In genomic region chr5:14669975-14670374, GRCh38 we compare ENCODE assay signal across 18 cellular contexts. TPM values are rescaled to one million over a fixed set of nuclear protein-coding genes. Genes with fewer than 3 reads are reported as not detected.
DNase-seq lines count a peak whose midpoint lies in the region; FAIRE-seq and TF ChIP-seq lines count a peak whose summit lies in the region.
"Had no signal": no experiment of that assay in that cellular context is flagged by ENCODE, and none has a peak within 500 bp of the region (broad histone marks: within the 10 kb centered on the region; RNA-seq: fewer than 3 reads in every experiment).

No MANE protein-coding gene starts in this region.

- POLR2A ChIA-PET in activated CD4-positive, alpha-beta T cell treated with anti-CD3 and anti-CD28 coated beads, Interleukin-2, amount 10 ng/mL, durations not matched to agents 7 days and 5 days (lab: Charles Lee), result no interaction called here

- H3K4ac ChIP-seq in mesenchymal stem cell (ENCODE audit: low read depth in 1 of 2, low read length in 2 of 2), result no peak overlapping the region

- no peak overlapping the region for H3K23ac ChIP-seq in mesenchymal stem cell (ENCODE audit: low read length in 2 of 2)

- H3K27ac ChIP-seq in astrocyte (ENCODE audit: low read depth, low read length), result no peak overlapping the region
- no peak overlapping the region for H3K27ac ChIP-seq in mesenchymal stem cell (ENCODE audit: low read length, poor library complexity, severe bottlenecking)
- H3K27ac ChIP-seq: dorsolateral prefrontal cortex, HL-60 had no signal

- peaks cover 26% of the 10 kb centered on the region for H3K4me1 ChIP-seq in astrocyte (ENCODE audit: insufficient read depth, low read length)
- peaks cover 18% of the 10 kb centered on the region for H3K4me1 ChIP-seq in mesenchymal stem cell (ENCODE audit: control insufficient read depth, insufficient read depth, low read depth, low read length)

- H4K91ac ChIP-seq in mesenchymal stem cell (ENCODE audit: low read length), result no peak overlapping the region

- peak overlapping the region; percentile 76 for H3K27ac Mint-ChIP-seq in activated CD4-positive, alpha-beta T cell treated with anti-CD3 and anti-CD28 coated beads, Interleukin-2, amount 10 ng/mL, durations not matched to agents 24 days and 14 days
- no peak overlapping the region for H3K27ac Mint-ChIP-seq in activated CD4-positive, alpha-beta T cell treated with anti-CD3 and anti-CD28 coated beads, Interleukin-2, amount 10 ng/mL, durations not matched to agents 7 days and 5 days
- peak overlapping the region; percentile 47 for H3K27ac Mint-ChIP-seq in astrocyte (ENCODE audit: unreplicated experiment)
- no peak overlapping the region for H3K27ac Mint-ChIP-seq in type B pancreatic cell

- CTCF ChIA-PET in activated CD4-positive, alpha-beta T cell treated with anti-CD3 and anti-CD28 coated beads, Interleukin-2, amount 10 ng/mL, durations not matched to agents 7 days and 5 days (lab: Charles Lee), result interaction anchor here (1.1 to 2.0 kb wide), 3 partner anchors 15 to 21 kb away, joined by 3 to 5 read pairs (median 4); no protein-coding TSS in a partner anchor

- H3K4me2 ChIP-seq in astrocyte (ENCODE audit: low read length) (peak overlapping the region; percentile 12), mesenchymal stem cell (ENCODE audit: low read length, poor library complexity, severe bottlenecking) (no peak overlapping the region)

- H3K79me2 ChIP-seq in astrocyte (ENCODE audit: insufficient read depth, low read length), result peaks cover 98% of the 10 kb centered on the region

- H3K27me3 Mint-ChIP-seq in activated CD4-positive, alpha-beta T cell treated with anti-CD3 and anti-CD28 coated beads, Interleukin-2, amount 10 ng/mL, durations not matched to agents 24 days and 14 days, result no peaks in the 10 kb centered on the region
- H3K27me3 Mint-ChIP-seq in activated CD4-positive, alpha-beta T cell treated with anti-CD3 and anti-CD28 coated beads, Interleukin-2, amount 10 ng/mL, durations not matched to agents 7 days and 5 days, result no peaks in the 10 kb centered on the region
- no peaks in the 10 kb centered on the region for H3K27me3 Mint-ChIP-seq in astrocyte (ENCODE audit: low read depth, unreplicated experiment)
- no peaks in the 10 kb centered on the region for H3K27me3 Mint-ChIP-seq in type B pancreatic cell

- H3K14ac ChIP-seq in mesenchymal stem cell (ENCODE audit: low read length in 2 of 2), result no peak overlapping the region

- H3K9me3 ChIP-seq in astrocyte (ENCODE audit: insufficient read depth, low read depth, low read length), result no peaks in the 10 kb centered on the region
- H3K9me3 ChIP-seq in mesenchymal stem cell (ENCODE audit: control insufficient read depth, low read length), result no peaks in the 10 kb centered on the region

- TF ChIP-seq CTCF in astrocyte (IDR thresholded peaks at IDR 0.05; ENCODE audit: insufficient read depth, low read depth, low read length), result no peak
- no peak for TF ChIP-seq CTCF in type B pancreatic cell (conservative IDR thresholded peaks at IDR 0.05)

- H3K79me1 ChIP-seq in mesenchymal stem cell (replicated peaks; ENCODE audit: low read length, poor library complexity, severe bottlenecking), result peaks cover 13% of the 10 kb centered on the region

- H3K4me3 ChIP-seq in astrocyte (ENCODE audit: insufficient read depth, low read depth, low read length) (no peak overlapping the region), mesenchymal stem cell (ENCODE audit: insufficient read depth in 1 of 2, low read depth in 1 of 2, low read length in 2 of 2) (no peak overlapping the region)
- H3K4me3 ChIP-seq: dorsolateral prefrontal cortex had no signal

- no peak overlapping the region for H2BK15ac ChIP-seq in mesenchymal stem cell (ENCODE audit: low read depth, poor library complexity, severe bottlenecking)

- no peak overlapping the region for H4K8ac ChIP-seq in mesenchymal stem cell (ENCODE audit: low read length)

- intact Hi-C loops in activated CD4-positive, alpha-beta T cell treated with anti-CD3 and anti-CD28 coated beads, Interleukin-2, amount 10 ng/mL, durations not matched to agents 24 days and 14 days (cut with micrococcal nuclease), result loop anchor here (5.0 to 10.0 kb wide), 3 partner anchors 202 to 525 kb away; partner anchors contain the start of genes ANKH and TRIO

- no peaks in the 10 kb centered on the region for H3K9me3 Mint-ChIP-seq in activated CD4-positive, alpha-beta T cell treated with anti-CD3 and anti-CD28 coated beads, Interleukin-2, amount 10 ng/mL, durations not matched to agents 24 days and 14 days
- no peaks in the 10 kb centered on the region for H3K9me3 Mint-ChIP-seq in activated CD4-positive, alpha-beta T cell treated with anti-CD3 and anti-CD28 coated beads, Interleukin-2, amount 10 ng/mL, durations not matched to agents 7 days and 5 days
- no peaks in the 10 kb centered on the region for H3K9me3 Mint-ChIP-seq in astrocyte (ENCODE audit: unreplicated experiment)
- no peaks in the 10 kb centered on the region for H3K9me3 Mint-ChIP-seq in type B pancreatic cell

- peaks cover 41% of the 10 kb centered on the region for H3K36me3 Mint-ChIP-seq in activated CD4-positive, alpha-beta T cell treated with anti-CD3 and anti-CD28 coated beads, Interleukin-2, amount 10 ng/mL, durations not matched to agents 24 days and 14 days (ENCODE audit: low read depth)
- H3K36me3 Mint-ChIP-seq in activated CD4-positive, alpha-beta T cell treated with anti-CD3 and anti-CD28 coated beads, Interleukin-2, amount 10 ng/mL, durations not matched to agents 7 days and 5 days (ENCODE audit: low read depth), result peaks cover 45% of the 10 kb centered on the region
- H3K36me3 Mint-ChIP-seq in astrocyte (ENCODE audit: low read depth, unreplicated experiment), result no peaks in the 10 kb centered on the region
- peaks cover 8% of the 10 kb centered on the region for H3K36me3 Mint-ChIP-seq in type B pancreatic cell

- peak overlapping the region; percentile 42 for H3K4me3 Mint-ChIP-seq in activated CD4-positive, alpha-beta T cell treated with anti-CD3 and anti-CD28 coated beads, Interleukin-2, amount 10 ng/mL, durations not matched to agents 24 days and 14 days
- H3K4me3 Mint-ChIP-seq in activated CD4-positive, alpha-beta T cell treated with anti-CD3 and anti-CD28 coated beads, Interleukin-2, amount 10 ng/mL, durations not matched to agents 7 days and 5 days, result no peak overlapping the region
- H3K4me3 Mint-ChIP-seq in astrocyte (ENCODE audit: unreplicated experiment), result no peak overlapping the region
- no peak overlapping the region for H3K4me3 Mint-ChIP-seq in type B pancreatic cell

- no peak overlapping the region for H2AK5ac ChIP-seq in mesenchymal stem cell (ENCODE audit: low read length, severe bottlenecking)

- no peak for DNase-seq in activated CD4-positive, alpha-beta T cell treated with anti-CD3 and anti-CD28 coated beads, Interleukin-2, amount 10 ng/mL, durations not matched to agents 24 days and 14 days
- DNase-seq in activated CD4-positive, alpha-beta T cell treated with anti-CD3 and anti-CD28 coated beads, Interleukin-2, amount 10 ng/mL, durations not matched to agents 7 days and 5 days, result no peak
- DNase-seq in M059J (ENCODE audit: low read depth) (peak; percentile 74), astrocyte (ENCODE audit: low read depth) (peak; percentile 84), mesenchymal stem cell (no peak), NCI-H2227 treated with DMSO at 0.1 percent for 48 hours (lab: John Stamatoyannopoulos, UW) (no peak), type B pancreatic cell (ENCODE audit: extremely low spot score, unreplicated experiment) (no peak), hippocampal formation (lab: John Stamatoyannopoulos, UW) (no peak)
- DNase-seq: amygdala, dorsolateral prefrontal cortex, HCEC 1CT, NCI-H2029, NCI-H82, small intestine, T1000 had no signal

- H3K9ac ChIP-seq in astrocyte (ENCODE audit: low read length) (no peak overlapping the region), mesenchymal stem cell (ENCODE audit: low read length) (peak overlapping the region; percentile 9)

- peaks cover 70% of the 10 kb centered on the region for H3K4me1 Mint-ChIP-seq in activated CD4-positive, alpha-beta T cell treated with anti-CD3 and anti-CD28 coated beads, Interleukin-2, amount 10 ng/mL, durations not matched to agents 24 days and 14 days
- H3K4me1 Mint-ChIP-seq in activated CD4-positive, alpha-beta T cell treated with anti-CD3 and anti-CD28 coated beads, Interleukin-2, amount 10 ng/mL, durations not matched to agents 7 days and 5 days, result peaks cover 79% of the 10 kb centered on the region
- H3K4me1 Mint-ChIP-seq in astrocyte (ENCODE audit: low read depth, unreplicated experiment) (peaks cover 46% of the 10 kb centered on the region), type B pancreatic cell (ENCODE audit: unreplicated experiment) (peaks cover 46% of the 10 kb centered on the region)

- H3K36me3 ChIP-seq in astrocyte (ENCODE audit: insufficient read depth, low read length), result no peaks in the 10 kb centered on the region
- peaks cover 5 to 14% of the 10 kb centered on the region in 2 experiments for H3K36me3 ChIP-seq in mesenchymal stem cell (ENCODE audit: control insufficient read depth in 1 of 2, insufficient read depth in 2 of 2, low read depth in 1 of 2, low read length in 2 of 2)

- 89% methylated on average over 1 of the region's 1 CpG for WGBS in mesenchymal stem cell

- no peak overlapping the region for H2BK5ac ChIP-seq in mesenchymal stem cell (ENCODE audit: low read depth, low read length, poor library complexity, severe bottlenecking)

- H3K27me3 ChIP-seq in astrocyte (ENCODE audit: insufficient read depth, low read length) (no peaks in the 10 kb centered on the region), mesenchymal stem cell (ENCODE audit: control insufficient read depth in 1 of 2, insufficient read depth in 1 of 2, low read length in 2 of 2) (no peaks in the 10 kb centered on the region)
- H3K27me3 ChIP-seq: dorsolateral prefrontal cortex had no signal

- no peak overlapping the region for H3K18ac ChIP-seq in mesenchymal stem cell (ENCODE audit: low read depth in 1 of 2, low read length in 2 of 2)

- H2AFZ ChIP-seq in astrocyte (ENCODE audit: low read depth, low read length) (no peak overlapping the region), mesenchymal stem cell (ENCODE audit: low read depth, low read length) (no peak overlapping the region)

- no peak overlapping the region for H2BK12ac ChIP-seq in mesenchymal stem cell (ENCODE audit: low read length in 2 of 2)

- no peak for FAIRE-seq in astrocyte (lab: Jason Lieb, UNC)
- FAIRE-seq: A204.1, frontal cortex, small intestine had no signal

- no peak overlapping the region for H2BK120ac ChIP-seq in mesenchymal stem cell (ENCODE audit: low read depth, low read length)

- peaks cover 80% of the 10 kb centered on the region for H4K20me1 ChIP-seq in astrocyte (ENCODE audit: insufficient read depth, low read length)

RNA-seq across cellular contexts. Expression of gene OTULIN, which starts 5.5 kb away (rescaled TPM):
- total RNA-seq in activated CD4-positive, alpha-beta T cell treated with anti-CD3 and anti-CD28 coated beads, Interleukin-2, amount 10 ng/mL, durations not matched to agents 24 days and 14 days, result 52.5 and 62.1 TPM in 2 replicates
- total RNA-seq in activated CD4-positive, alpha-beta T cell treated with anti-CD3 and anti-CD28 coated beads, Interleukin-2, amount 10 ng/mL, durations not matched to agents 7 days and 5 days, result 10 to 100 TPM; 62.5 to 63.2 TPM
- total RNA-seq in M059J (2014; rRNA removed; shearing (Covaris generic)), result 29.3 and 58.9 TPM in 2 replicates
- total RNA-seq in astrocyte (28.1 and 29.0 TPM in 2 replicates), type B pancreatic cell (ENCODE audit: low replicate concordance) (24.4 and 31.1 TPM in 2 replicates)
- polyA plus RNA-seq in mesenchymal stem cell (2013, experiment 1 of 2), result 6.4 TPM
- polyA plus RNA-seq in mesenchymal stem cell (2013, experiment 2 of 2), result 6.7 TPM

Comparison
In these comparisons a context has a peak if more than half of its experiments do, and no peak if none do; other contexts are left out.
1. H3K27ac Mint-ChIP-seq: peak in activated CD4-positive, alpha-beta T cell treated with anti-CD3 and anti-CD28 coated beads, Interleukin-2, amount 10 ng/mL, durations not matched to agents 24 days and 14 days (single experiment) and astrocyte (single experiment); none in activated CD4-positive, alpha-beta T cell treated with anti-CD3 and anti-CD28 coated beads, Interleukin-2, amount 10 ng/mL, durations not matched to agents 7 days and 5 days (single experiment) and type B pancreatic cell (single experiment).
2. DNase-seq: peak in M059J (single experiment) and astrocyte (single experiment); none in activated CD4-positive, alpha-beta T cell treated with anti-CD3 and anti-CD28 coated beads, Interleukin-2, amount 10 ng/mL, durations not matched to agents 24 days and 14 days (single experiment), activated CD4-positive, alpha-beta T cell treated with anti-CD3 and anti-CD28 coated beads, Interleukin-2, amount 10 ng/mL, durations not matched to agents 7 days and 5 days (single experiment), mesenchymal stem cell (single experiment), NCI-H2227 treated with DMSO at 0.1 percent for 48 hours (single experiment), type B pancreatic cell (single experiment) and hippocampal formation (0 of 2).